ENCODE assay signal across 12 cellular contexts in genomic region chr1:232589809-232590741, GRCh38. TPM values are rescaled to one million over a fixed set of nuclear protein-coding genes. Genes with fewer than 3 reads are reported as not detected.
DNase-seq lines count a peak whose midpoint lies in the region; ATAC-seq, FAIRE-seq and TF ChIP-seq lines count a peak whose summit lies in the region.
"Had no signal": no experiment of that assay in that cellular context is flagged by ENCODE, and none has a peak within 500 bp of the region (broad histone marks: within the 10 kb centered on the region; RNA-seq: fewer than 3 reads in every experiment).

No MANE protein-coding gene starts in this region.

- intact Hi-C loops in sigmoid colon (cut with DNase I), result no loop called here

- H3K9me3 Mint-ChIP-seq in type B pancreatic cell, result peaks cover 5% of the 10 kb centered on the region

- no peaks in the 10 kb centered on the region for H3K9me3 ChIP-seq in sigmoid colon

- peak; percentile 14 for ATAC-seq in GM19397 (IDR thresholded peaks at IDR 0.05; ENCODE audit: unreplicated experiment)
- ATAC-seq in HG03159 (IDR thresholded peaks at IDR 0.05; ENCODE audit: unreplicated experiment), result peak; percentile 31
- no peak for ATAC-seq in HG03196 (IDR thresholded peaks at IDR 0.05; ENCODE audit: unreplicated experiment)

- H3K4me1 ChIP-seq in sigmoid colon, result peaks cover 0 to 38% (median 24%) of the 10 kb centered on the region in 4 donors

- H3K4me3 ChIP-seq in epithelial cell of proximal tubule (ENCODE audit: low read depth, low read length), result no peak overlapping the region
- no peak overlapping the region for H3K4me3 ChIP-seq in sigmoid colon

- no peak for TF ChIP-seq EP300 in sigmoid colon (IDR thresholded peaks at IDR 0.05)

- no peak for FAIRE-seq in H54 (lab: Jason Lieb, UNC)

- peaks cover 15% of the 10 kb centered on the region for H3K36me3 Mint-ChIP-seq in type B pancreatic cell

- H3K27ac ChIP-seq in sigmoid colon, result peak overlapping the region in 3 of 4 donors; percentile 31 to 53 (median 49)

- 65 to 71% methylated on average over 10 of the region's 10 CpGs for WGBS in sigmoid colon, 2 donors

- DNase-seq in epithelial cell of proximal tubule (ENCODE audit: low read depth), result peak; percentile 57
- no peak for DNase-seq in sigmoid colon
- no peak for DNase-seq in type B pancreatic cell (ENCODE audit: extremely low spot score, unreplicated experiment)
- DNase-seq in H54 (ENCODE audit: insufficient read length, low spot score), result no peak
- no peak for DNase-seq in SHP77 treated with DMSO at 0.1 percent for 48 hours (lab: John Stamatoyannopoulos, UW)
- DNase-seq: caudate nucleus, H7, occipital lobe, SHP77 had no signal

- H3K27me3 ChIP-seq in sigmoid colon, result no peaks in the 10 kb centered on the region

- H3K36me3 ChIP-seq in sigmoid colon, result no peaks in the 10 kb centered on the region

- TF ChIP-seq CTCF in epithelial cell of proximal tubule (conservative IDR thresholded peaks at IDR 0.05; ENCODE audit: low read depth, low read length) (no peak), sigmoid colon (IDR thresholded peaks at IDR 0.05) (no peak), type B pancreatic cell (conservative IDR thresholded peaks at IDR 0.05) (no peak)

- no peak for TF ChIP-seq POLR2A in sigmoid colon (IDR thresholded peaks at IDR 0.05)
- no peak for TF ChIP-seq POLR2A in H54 (IDR thresholded peaks at IDR 0.05; ENCODE audit: low read depth, low read length)

- no peaks in the 10 kb centered on the region for H3K27me3 Mint-ChIP-seq in type B pancreatic cell

- H3K4me3 Mint-ChIP-seq in type B pancreatic cell, result no peak overlapping the region

- H3K4me1 Mint-ChIP-seq in type B pancreatic cell (ENCODE audit: unreplicated experiment), result peaks cover 32% of the 10 kb centered on the region

- H3K27ac Mint-ChIP-seq in type B pancreatic cell, result no peak overlapping the region

RNA-seq across cellular contexts. Expression of gene SIPA1L2, which starts 39.9 kb away (rescaled TPM):
- total RNA-seq in epithelial cell of proximal tubule (5.3 and 8.0 TPM in 2 replicates), sigmoid colon (10 to 100 TPM; 22.5 to 42.5 (median 32.1) TPM), type B pancreatic cell (ENCODE audit: low replicate concordance) (35.6 and 45.6 TPM in 2 replicates)
- polyA plus RNA-seq in sigmoid colon, result 10 to 100 TPM; 16.2 to 20.6 (median 18.0) TPM
